In genomic region chr4:83981156-83981555, GRCh38 we compare ENCODE assay signal across 29 cellular contexts.
DNase-seq lines count a peak whose midpoint lies in the region; ATAC-seq, FAIRE-seq and TF ChIP-seq lines count a peak whose summit lies in the region.
"Had no signal": no experiment of that assay in that cellular context is flagged by ENCODE, and none has a peak within 500 bp of the region (broad histone marks: within the 10 kb centered on the region; RNA-seq: fewer than 3 reads in every experiment).

No MANE protein-coding gene starts in this region.

- H3K4me2 ChIP-seq in HepG2 (ENCODE audit: low read depth, low read length), result no peak overlapping the region
- H3K4me2 ChIP-seq: A549; BLaER1; BLaER1 treated with 17β-estradiol and CSF1 and Interleukin-3, amounts not matched to agents 10 nM and 100 nM had no signal

- POLR2A ChIA-PET in HepG2 (lab: Yijun Ruan, JAX), result no interaction called here

- no TSS peak for BruUV-seq in HepG2 (replicated peaks; lab: Mats Ljungman, UMichigan)

- no peaks in the 10 kb centered on the region for H4K20me1 ChIP-seq in HepG2 (ENCODE audit: insufficient read depth, low read length)
- H4K20me1 ChIP-seq: BLaER1; BLaER1 treated with 17β-estradiol and CSF1 and Interleukin-3, amounts not matched to agents 10 nM and 100 nM had no signal

- H3K27ac ChIP-seq in HepG2 (ENCODE audit: extremely low read length, insufficient read depth, low read length) (no peak overlapping the region), right lobe of liver (no peak overlapping the region)
- H3K27ac ChIP-seq: 22Rv1; A549; BLaER1; BLaER1 treated with 17β-estradiol and CSF1 and Interleukin-3, amounts not matched to agents 10 nM and 100 nM; C4-2B had no signal

- H3K79me2 ChIP-seq in HepG2 (ENCODE audit: insufficient read depth, low read length), result no peaks in the 10 kb centered on the region

- no peak for TF ChIP-seq RAD21 in HepG2 (CRISPR knock-in tag; IDR thresholded peaks at IDR 0.05)

- H2AFZ ChIP-seq in HepG2 (ENCODE audit: low read length), result no peak overlapping the region

- no peak for TF ChIP-seq EP300 in HepG2 (IDR thresholded peaks at IDR 0.05; ENCODE audit: low read depth in 2 of 2, low read length in 2 of 2)
- no peak for TF ChIP-seq EP300 in HepG2 (CRISPR knock-in tag; IDR thresholded peaks at IDR 0.05; ENCODE audit: borderline replicate concordance)

- H3K4me1 ChIP-seq in HepG2 (ENCODE audit: insufficient read depth, low read length) (no peaks in the 10 kb centered on the region), right lobe of liver (no peaks in the 10 kb centered on the region)
- H3K4me1 ChIP-seq: A549; BE2C; BLaER1; BLaER1 treated with 17β-estradiol and CSF1 and Interleukin-3, amounts not matched to agents 10 nM and 100 nM; Caco-2 had no signal

- H3K27me3 ChIP-seq in HepG2 (ENCODE audit: control insufficient read depth in 1 of 2, insufficient read depth in 2 of 2, low read length in 2 of 2), result no peaks in the 10 kb centered on the region
- no peaks in the 10 kb centered on the region for H3K27me3 ChIP-seq in right lobe of liver
- H3K27me3 ChIP-seq: BE2C; BLaER1; BLaER1 treated with 17β-estradiol and CSF1 and Interleukin-3, amounts not matched to agents 10 nM and 100 nM had no signal

- H3K9ac ChIP-seq in HepG2 (ENCODE audit: insufficient read depth, low read depth, low read length), result no peak overlapping the region
- H3K9ac ChIP-seq: BLaER1; BLaER1 treated with 17β-estradiol and CSF1 and Interleukin-3, amounts not matched to agents 10 nM and 100 nM had no signal

- CTCF ChIA-PET in HepG2 (lab: Yijun Ruan, JAX; ENCODE audit: low intra/inter-chr PET ratio, low total read pairs), result no interaction called here

- H3K9me3 ChIP-seq in HepG2 (ENCODE audit: low read length), result no peaks in the 10 kb centered on the region
- no peaks in the 10 kb centered on the region for H3K9me3 ChIP-seq in right lobe of liver
- H3K9me3 ChIP-seq: A549, BLaER1, Caco-2 had no signal

- TF ChIP-seq POLR2A in HepG2 (IDR thresholded peaks at IDR 0.05; ENCODE audit: insufficient read depth in 1 of 2, low read depth in 2 of 2, low read length in 2 of 2), result no peak
- no peak for TF ChIP-seq POLR2A in right lobe of liver (IDR thresholded peaks at IDR 0.05)

- DNase-seq in HepG2 (ENCODE audit: low spot score) (no peak), right lobe of liver (no peak)
- DNase-seq: 8988T; ACHN; AML-193; BE2C; C1 segment of cervical spinal cord; Caco-2; Calu3; CD4-positive, alpha-beta memory T cell; CD4-positive, alpha-beta T cell; CD4-positive, CD25-positive, alpha-beta regulatory T cell; CD8-positive, alpha-beta memory T cell; CD8-positive, alpha-beta T cell; COR-L47; DMS 273 treated with DMSO at 0.1 percent for 48 hours; DMS153; DMS53; DMS79; DMS79 treated with DMSO at 0.1 percent for 48 hours; DND-41; EL had no signal

- no peak for FAIRE-seq in HepG2 (lab: Jason Lieb, UNC)
- FAIRE-seq: A204.1, A549, D721Med had no signal

- no peaks in the 10 kb centered on the region for H3K36me3 ChIP-seq in HepG2 (replicated peaks in 1 of 2; ENCODE audit: control insufficient read depth in 1 of 2, insufficient read depth in 2 of 2, low read length in 2 of 2)
- H3K36me3 ChIP-seq in right lobe of liver, result no peaks in the 10 kb centered on the region
- H3K36me3 ChIP-seq: BE2C; BLaER1; BLaER1 treated with 17β-estradiol and CSF1 and Interleukin-3, amounts not matched to agents 10 nM and 100 nM had no signal

- TF ChIP-seq CTCF in HepG2 (CRISPR knock-in tag; IDR thresholded peaks at IDR 0.05) (no peak), right lobe of liver (IDR thresholded peaks at IDR 0.05) (no peak)

- ATAC-seq in HepG2, result no peak
- no peak for ATAC-seq in right lobe of liver
- ATAC-seq: A549; CD8-positive, alpha-beta T cell had no signal

- H3K4me3 ChIP-seq in HepG2 (replicated peaks in 1 of 3; ENCODE audit: insufficient read depth in 1 of 3, low read depth in 2 of 3, low read length in 3 of 3) (no peak overlapping the region), right lobe of liver (no peak overlapping the region)
- H3K4me3 ChIP-seq: A549; BLaER1; BLaER1 treated with 17β-estradiol and CSF1 and Interleukin-3, amounts not matched to agents 10 nM and 100 nM had no signal

- intact Hi-C loops in HepG2 (cut with micrococcal nuclease; ENCODE audit: unreplicated experiment) (no loop called here), right lobe of liver (cut with DNase I) (no loop called here)

- in situ Hi-C loops in HepG2 (cut with HindIII; ENCODE audit: extremely low pct_ligation_motif_present, low pct_unique_long_range_greater_than_20kb), result no loop called here

- 19% methylated on average over 4 of the region's 4 CpGs for WGBS in HepG2 (ENCODE audit: low lambda C conversion rate)
- 67% methylated on average over 4 of the region's 4 CpGs for WGBS in right lobe of liver (ENCODE audit: insufficient coverage, low coverage, low lambda C conversion rate, missing lambda C conversion rate)

TF ChIP-seq in HepG2, 621 proteins besides CTCF, POLR2A, EP300 and RAD21:
- TF ChIP-seq SRSF1 (optimal IDR thresholded peaks at IDR 0.05; ENCODE audit: low read depth, low read length) (no peak), MNT (IDR thresholded peaks at IDR 0.05) (peak; percentile 99)
